In the genomic region with DNA sequence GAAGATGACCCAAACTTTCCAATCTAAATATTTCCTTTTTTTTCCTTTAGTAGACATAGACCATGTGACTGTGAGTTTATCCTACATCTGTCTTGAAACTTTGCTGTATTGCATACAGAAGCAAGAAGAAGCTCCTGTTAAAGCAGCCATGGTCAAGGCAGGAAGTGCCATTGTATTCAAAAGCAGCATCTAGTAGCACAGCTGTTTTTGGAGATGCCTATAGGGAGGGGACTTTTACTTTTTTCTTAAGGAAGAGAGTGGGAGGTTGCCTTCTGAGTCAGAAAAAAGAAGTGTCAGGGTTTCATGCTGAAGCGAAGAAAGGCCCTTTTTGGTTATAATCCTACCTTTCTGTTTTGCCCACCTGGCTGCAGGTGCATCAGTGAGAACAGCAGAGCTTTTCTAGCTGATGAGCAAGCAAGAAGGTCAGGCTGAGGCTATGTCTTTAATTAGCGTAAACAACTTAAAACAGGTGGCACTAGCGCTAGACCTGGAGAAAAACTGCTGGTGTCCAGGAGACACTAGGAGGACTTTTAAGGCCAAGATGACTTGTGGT, we compare ENCODE assay signal across 24 cellular contexts.
DNase-seq lines count a peak whose midpoint lies in the region; ATAC-seq and TF ChIP-seq lines count a peak whose summit lies in the region.
"Had no signal": no experiment of that assay in that cellular context is flagged by ENCODE, and none has a peak within 500 bp of the region (broad histone marks: within the 10 kb centered on the region; RNA-seq: fewer than 3 reads in every experiment).

No MANE protein-coding gene starts in this region.

- 81 to 90% (median 87%) methylated on average over 3 of the region's 3 CpGs for WGBS in heart left ventricle, 4 donors
- WGBS in mesendoderm (ENCODE audit: extremely low coverage, insufficient coverage, low lambda C conversion rate): no CpG with 5 or more reads among the region's 3 CpGs

- no peak overlapping the region for H2BK120ac ChIP-seq in mesendoderm (ENCODE audit: low read depth, low read length)

- H3K4ac ChIP-seq in mesendoderm (ENCODE audit: low read depth, low read length): no peak overlapping the region

- DNase-seq in left ventricle myocardium inferior: no peak
- no peak for DNase-seq in heart left ventricle
- DNase-seq in NCI-H146 (lab: John Stamatoyannopoulos, UW): peak; percentile 34
- DNase-seq in RPMI8226: peak; percentile 97
- peak; percentile 62 for DNase-seq in mesendoderm
- no peak for DNase-seq in NCI-H1436 (lab: John Stamatoyannopoulos, UW)
- no peak for DNase-seq in T1000 (lab: John Stamatoyannopoulos, UW)
- DNase-seq in globus pallidus (ENCODE audit: low spot score): no peak
- DNase-seq: 8988T; ACHN; AML-193; BE2C; CD4-positive, alpha-beta T cell; CD8-positive, alpha-beta memory T cell; DMS 273 treated with DMSO at 0.1 percent for 48 hours; DMS79; EL; GDM1; GM23248; H7; HCEC 1CT had no signal

- H2BK15ac ChIP-seq in mesendoderm (replicated peaks; ENCODE audit: low read depth): no peak overlapping the region

- no peaks in the 10 kb centered on the region for H3K79me1 ChIP-seq in mesendoderm (ENCODE audit: low read length)

- TF ChIP-seq POLR2A in heart left ventricle (IDR thresholded peaks at IDR 0.05): no peak

- H3K9me3 ChIP-seq in left ventricle myocardium inferior (replicated peaks): no peaks in the 10 kb centered on the region
- H3K9me3 ChIP-seq in heart left ventricle: no peaks in the 10 kb centered on the region
- H3K9me3 ChIP-seq: A549, BE2C had no signal

- no peak overlapping the region for H2AK5ac ChIP-seq in mesendoderm (ENCODE audit: low read length)

- H4K8ac ChIP-seq in mesendoderm (ENCODE audit: low read depth, low read length): no peak overlapping the region

- intact Hi-C loops in left ventricle myocardium inferior (cut with micrococcal nuclease): no loop called here
- intact Hi-C loops in heart left ventricle (cut with DNase I): no loop called here

- H3K36me3 ChIP-seq in left ventricle myocardium inferior: no peaks in the 10 kb centered on the region
- no peaks in the 10 kb centered on the region for H3K36me3 ChIP-seq in heart left ventricle
- H3K36me3 ChIP-seq in mesendoderm (ENCODE audit: control insufficient read depth, insufficient read depth, low read length): no peaks in the 10 kb centered on the region
- H3K36me3 ChIP-seq: BE2C; BLaER1 treated with 17β-estradiol and CSF1 and Interleukin-3, amounts not matched to agents 10 nM and 100 nM had no signal

- peak overlapping the region; percentile 8 for H3K27ac ChIP-seq in left ventricle myocardium inferior (replicated peaks)
- H3K27ac ChIP-seq in heart left ventricle: no peak overlapping the region
- no peak overlapping the region for H3K27ac ChIP-seq in mesendoderm (ENCODE audit: low read depth, low read length)
- H3K27ac ChIP-seq: A549; BLaER1 treated with 17β-estradiol and CSF1 and Interleukin-3, amounts not matched to agents 10 nM and 100 nM; GM23248 had no signal

- H3K18ac ChIP-seq in mesendoderm (ENCODE audit: low read length): no peak overlapping the region

- ATAC-seq in heart left ventricle: no peak
- ATAC-seq: A549, GM12878 had no signal

- H3K23ac ChIP-seq in mesendoderm (ENCODE audit: low read length): no peak overlapping the region

- no peaks in the 10 kb centered on the region for H3K79me2 ChIP-seq in mesendoderm (ENCODE audit: control insufficient read depth, insufficient read depth, low read length)

- H3K4me3 ChIP-seq in left ventricle myocardium inferior (no peak overlapping the region), heart left ventricle (no peak overlapping the region), mesendoderm (ENCODE audit: low read length) (no peak overlapping the region)
- H3K4me3 ChIP-seq: A549; BLaER1 treated with 17β-estradiol and CSF1 and Interleukin-3, amounts not matched to agents 10 nM and 100 nM; GM12878; GM23248 had no signal

- H3K4me2 ChIP-seq in mesendoderm (ENCODE audit: low read length): no peak overlapping the region
- H3K4me2 ChIP-seq: A549; BLaER1 treated with 17β-estradiol and CSF1 and Interleukin-3, amounts not matched to agents 10 nM and 100 nM had no signal

- H3K4me1 ChIP-seq in left ventricle myocardium inferior (peaks cover 84% of the 10 kb centered on the region), heart left ventricle (peaks cover 0 to 52% (median 6%) of the 10 kb centered on the region in 12 donors), mesendoderm (ENCODE audit: control insufficient read depth, low read depth, low read length) (no peaks in the 10 kb centered on the region)
- H3K4me1 ChIP-seq: A549; BE2C; BLaER1 treated with 17β-estradiol and CSF1 and Interleukin-3, amounts not matched to agents 10 nM and 100 nM had no signal

- H2BK5ac ChIP-seq in mesendoderm (ENCODE audit: low read length): no peak overlapping the region

- H3K27me3 ChIP-seq in left ventricle myocardium inferior (ENCODE audit: low read depth): no peaks in the 10 kb centered on the region
- no peaks in the 10 kb centered on the region for H3K27me3 ChIP-seq in heart left ventricle
- H3K27me3 ChIP-seq in mesendoderm (ENCODE audit: insufficient read depth, low read length, poor library complexity): no peaks in the 10 kb centered on the region
- H3K27me3 ChIP-seq: BE2C; BLaER1 treated with 17β-estradiol and CSF1 and Interleukin-3, amounts not matched to agents 10 nM and 100 nM had no signal

- no peak overlapping the region for H3K56ac ChIP-seq in mesendoderm (ENCODE audit: low read length)

- TF ChIP-seq CTCF in left ventricle myocardium inferior (IDR thresholded peaks at IDR 0.05; ENCODE audit: borderline replicate concordance): no peak
- TF ChIP-seq CTCF in heart left ventricle (IDR thresholded peaks at IDR 0.05): no peak

- no peak overlapping the region for H3K9ac ChIP-seq in mesendoderm (ENCODE audit: low read length)
- H3K9ac ChIP-seq: BLaER1 treated with 17β-estradiol and CSF1 and Interleukin-3, amounts not matched to agents 10 nM and 100 nM; GM23248 had no signal

- no peak overlapping the region for H4K5ac ChIP-seq in mesendoderm (ENCODE audit: low read length)

Comparison
In these comparisons a context has a peak if more than half of its experiments do, and no peak if none do; other contexts are left out.
1. DNase-seq: peak in NCI-H146 (single experiment), RPMI8226 (single experiment) and mesendoderm (single experiment); none in left ventricle myocardium inferior (single experiment), heart left ventricle (0 of 5), NCI-H1436 (single experiment), T1000 (single experiment) and globus pallidus (single experiment).